9 cellular contexts compared by ENCODE assay signal in genomic region chr9:128550226-128550625, GRCh38. TPM values are rescaled to one million over a fixed set of nuclear protein-coding genes. Genes with fewer than 3 reads are reported as not detected.
DNase-seq lines count a peak whose midpoint lies in the region; ATAC-seq and TF ChIP-seq lines count a peak whose summit lies in the region.
"Had no signal": no experiment of that assay in that cellular context is flagged by ENCODE, and none has a peak within 500 bp of the region (broad histone marks: within the 10 kb centered on the region; RNA-seq: fewer than 3 reads in every experiment).

No MANE protein-coding gene starts in this region.

- CTCF ChIA-PET in CD4-positive, alpha-beta memory T cell (lab: Charles Lee; ENCODE audit: partially characterized antibody), result interaction anchor here (1.1 to 2.5 kb wide), 3 partner anchors 8 to 268 kb away, joined by 3 to 11 read pairs (median 3); partner anchors contain the start of gene ENDOG
- CTCF ChIA-PET in activated CD8-positive, alpha-beta T cell treated with anti-CD3 and anti-CD28 coated beads for 36 hours (lab: Charles Lee), result interaction anchor here (1.3 to 1.6 kb wide), 2 partner anchors 9 to 130 kb away, joined by 5 to 9 read pairs; partner anchors contain the start of gene CERCAM

- H3K79me2 ChIP-seq in fibroblast of lung (ENCODE audit: control insufficient read depth, insufficient read depth, low read length), result peaks cover 27% of the 10 kb centered on the region

- H4K20me1 ChIP-seq in fibroblast of lung (ENCODE audit: control insufficient read depth, extremely low read depth, insufficient read depth, low read length), result no peaks in the 10 kb centered on the region

- no peaks in the 10 kb centered on the region for H3K27me3 ChIP-seq in CD4-positive, alpha-beta memory T cell (ENCODE audit: insufficient read depth, low read length)
- H3K27me3 ChIP-seq in fibroblast of lung (ENCODE audit: control insufficient read depth, insufficient read depth, low read length), result no peaks in the 10 kb centered on the region

- no peaks in the 10 kb centered on the region for H3K36me3 ChIP-seq in CD4-positive, alpha-beta memory T cell (ENCODE audit: insufficient read depth, low read length)
- no peaks in the 10 kb centered on the region for H3K36me3 ChIP-seq in fibroblast of lung (ENCODE audit: control insufficient read depth, insufficient read depth, low read length)

- peak overlapping the region in 7 of 8 donors; percentile 53 to 95 (median 92) for H3K4me3 Mint-ChIP-seq in CD4-positive, alpha-beta memory T cell
- H3K4me3 Mint-ChIP-seq in activated CD8-positive, alpha-beta T cell treated with anti-CD3 and anti-CD28 coated beads for 36 hours, result peak overlapping the region; percentile 29

- peaks cover 0 to 2% (median 0%) of the 10 kb centered on the region in 8 donors for H3K9me3 Mint-ChIP-seq in CD4-positive, alpha-beta memory T cell
- H3K9me3 Mint-ChIP-seq in activated CD8-positive, alpha-beta T cell treated with anti-CD3 and anti-CD28 coated beads for 36 hours, result no peaks in the 10 kb centered on the region

- H3K9ac ChIP-seq in fibroblast of lung (ENCODE audit: insufficient read depth, low read length), result no peak overlapping the region

- no peak for DNase-seq in CD4-positive, alpha-beta memory T cell
- DNase-seq in activated CD8-positive, alpha-beta T cell treated with anti-CD3 and anti-CD28 coated beads for 36 hours, result peak; percentile 82
- DNase-seq in fibroblast of lung (ENCODE audit: low read depth in 2 of 2) (peak in 1 of 2 donors; percentile 24), RKO (ENCODE audit: low spot score) (no peak), RPMI8226 (no peak), AML-193 (lab: John Stamatoyannopoulos, UW) (no peak), left colon (no peak)
- peak; percentile 25 to 39 (median 37) for DNase-seq in stimulated activated CD4-positive, alpha-beta T cell treated with anti-CD3 and anti-CD28 coated beads, Interleukin-12 subunit alpha, Interleukin-12 subunit beta, amount 100 ng/mL, for 48 hours (ENCODE audit: low read depth in 2 of 3, low spot score in 1 of 3)
- DNase-seq: T1000 had no signal

- intact Hi-C loops in CD4-positive, alpha-beta memory T cell (cut with micrococcal nuclease), result loop anchor here (5.0 kb wide), 1 partner anchor 477 kb away; the partner anchor contains the start of gene SH3GLB2
- intact Hi-C loops in activated CD8-positive, alpha-beta T cell treated with anti-CD3 and anti-CD28 coated beads for 36 hours (cut with micrococcal nuclease), result loop anchor here (5.0 kb wide), 1 partner anchor 48 kb away; the partner anchor contains the start of gene GLE1
- intact Hi-C loops in left colon (cut with DNase I, micrococcal nuclease), result no loop called here

- peaks cover 46% of the 10 kb centered on the region for H3K4me1 ChIP-seq in CD4-positive, alpha-beta memory T cell (ENCODE audit: insufficient read depth, low read length)
- peaks cover 20% of the 10 kb centered on the region for H3K4me1 ChIP-seq in fibroblast of lung (ENCODE audit: control insufficient read depth, extremely low read depth, insufficient read depth, low read length)

- no peaks in the 10 kb centered on the region for H3K9me3 ChIP-seq in CD4-positive, alpha-beta memory T cell (ENCODE audit: control insufficient read depth in 1 of 2, low read length in 2 of 2)
- H3K9me3 ChIP-seq in fibroblast of lung (ENCODE audit: control insufficient read depth, insufficient read depth, low read depth, low read length), result no peaks in the 10 kb centered on the region

- H3K4me1 Mint-ChIP-seq in CD4-positive, alpha-beta memory T cell, result peaks cover 17 to 31% (median 21%) of the 10 kb centered on the region in 4 donors
- peaks cover 32% of the 10 kb centered on the region for H3K4me1 Mint-ChIP-seq in activated CD8-positive, alpha-beta T cell treated with anti-CD3 and anti-CD28 coated beads for 36 hours (ENCODE audit: low read depth)

- H2AFZ ChIP-seq in fibroblast of lung (ENCODE audit: low read length), result peak overlapping the region; percentile 63

- ATAC-seq in activated CD8-positive, alpha-beta T cell treated with anti-CD3 and anti-CD28 coated beads for 36 hours, result peak; percentile 35
- no peak for ATAC-seq in left colon

- H3K27ac ChIP-seq in CD4-positive, alpha-beta memory T cell (ENCODE audit: low read depth, low read length), result peak overlapping the region; percentile 91
- peak overlapping the region; percentile 88 for H3K27ac ChIP-seq in fibroblast of lung (ENCODE audit: insufficient read depth, low read length)

- no peak for TF ChIP-seq CTCF in activated CD8-positive, alpha-beta T cell treated with anti-CD3 and anti-CD28 coated beads for 36 hours (IDR thresholded peaks at IDR 0.05)
- no peak for TF ChIP-seq CTCF in fibroblast of lung (conservative IDR thresholded peaks at IDR 0.05 in 1 of 2, IDR thresholded peaks at IDR 0.05 in 1 of 2; ENCODE audit: low read depth in 1 of 2, low read length in 2 of 2)

- H3K4me3 ChIP-seq in CD4-positive, alpha-beta memory T cell (ENCODE audit: low read length in 2 of 2), result no peak overlapping the region
- H3K4me3 ChIP-seq in fibroblast of lung (replicated peaks in 1 of 4; ENCODE audit: control extremely low read depth in 1 of 4, insufficient read depth in 1 of 4, low read depth in 3 of 4, low read length in 4 of 4), result no peak overlapping the region

- POLR2A ChIA-PET in CD4-positive, alpha-beta memory T cell (lab: Charles Lee; ENCODE audit: partially characterized antibody), result interaction anchor here (0.6 to 5.2 kb wide), 10 partner anchors 10 to 318 kb away, joined by 3 to 59 read pairs (median 10); partner anchors contain the start of genes ENDOG, GLE1 and ZDHHC12
- POLR2A ChIA-PET in activated CD8-positive, alpha-beta T cell treated with anti-CD3 and anti-CD28 coated beads for 36 hours (lab: Charles Lee), result interaction anchor here (0.5 to 2.6 kb wide), 9 partner anchors 9 to 195 kb away, joined by 3 to 18 read pairs (median 3); partner anchors contain the start of genes GLE1 and URM1

- H3K4me2 ChIP-seq in fibroblast of lung (ENCODE audit: extremely low read depth, insufficient read depth, low read length), result peak overlapping the region; percentile 99

- no peaks in the 10 kb centered on the region for H3K27me3 Mint-ChIP-seq in CD4-positive, alpha-beta memory T cell
- no peaks in the 10 kb centered on the region for H3K27me3 Mint-ChIP-seq in activated CD8-positive, alpha-beta T cell treated with anti-CD3 and anti-CD28 coated beads for 36 hours

- H3K27ac Mint-ChIP-seq in CD4-positive, alpha-beta memory T cell, result peak overlapping the region; percentile 96 to 100 (median 99)
- H3K27ac Mint-ChIP-seq in activated CD8-positive, alpha-beta T cell treated with anti-CD3 and anti-CD28 coated beads for 36 hours, result peak overlapping the region; percentile 84

- peaks cover 0 to 7% of the 10 kb centered on the region in 2 donors for H3K36me3 Mint-ChIP-seq in CD4-positive, alpha-beta memory T cell
- H3K36me3 Mint-ChIP-seq in activated CD8-positive, alpha-beta T cell treated with anti-CD3 and anti-CD28 coated beads for 36 hours (ENCODE audit: low read depth), result no peaks in the 10 kb centered on the region

RNA-seq across cellular contexts. Expression of gene SPTAN1, which starts 2.2 kb away (rescaled TPM):
- total RNA-seq in CD4-positive, alpha-beta memory T cell, result 100 to 1,000 TPM; 593 to 595 TPM
- polyA plus RNA-seq in CD4-positive, alpha-beta memory T cell, result 100 to 1,000 TPM in 1 of 2 donors, 10 to 100 TPM in 1; 14.0 to 194 TPM
- total RNA-seq in activated CD8-positive, alpha-beta T cell treated with anti-CD3 and anti-CD28 coated beads for 36 hours, result 100 to 1,000 TPM; 178 to 183 TPM
- 229 and 518 TPM in 2 replicates for total RNA-seq in fibroblast of lung
- polyA plus RNA-seq in fibroblast of lung, result 189 and 207 TPM in 2 replicates
- polyA plus RNA-seq in fibroblast of lung (2012), result 290 and 299 TPM in 2 replicates
- 1,388 and 1,572 TPM in 2 replicates for polyA minus RNA-seq in fibroblast of lung (ENCODE audit: low replicate concordance)
- 100 to 1,000 TPM; 248 to 277 TPM for total RNA-seq in left colon

RNA-seq across cellular contexts. Expression of gene GLE1, which starts 45.7 kb away (rescaled TPM):
- total RNA-seq in CD4-positive, alpha-beta memory T cell, result 10 to 100 TPM; 31.1 to 32.2 TPM
- 10 to 100 TPM; 22.4 to 31.4 TPM for polyA plus RNA-seq in CD4-positive, alpha-beta memory T cell
- total RNA-seq in activated CD8-positive, alpha-beta T cell treated with anti-CD3 and anti-CD28 coated beads for 36 hours, result 10 to 100 TPM; 46.8 to 48.2 TPM
- total RNA-seq in fibroblast of lung, result 22.1 and 23.6 TPM in 2 replicates
- polyA plus RNA-seq in fibroblast of lung, result 14.7 and 26.7 TPM in 2 replicates
- polyA plus RNA-seq in fibroblast of lung (2012), result 11.6 and 21.1 TPM in 2 replicates
- 13.9 and 14.0 TPM in 2 replicates for polyA minus RNA-seq in fibroblast of lung (ENCODE audit: low replicate concordance)
- total RNA-seq in left colon, result 10 to 100 TPM; 26.6 to 34.5 TPM

Comparison
In these comparisons a context has a peak if more than half of its experiments do, and no peak if none do; other contexts are left out.
1. DNase-seq: peak in activated CD8-positive, alpha-beta T cell treated with anti-CD3 and anti-CD28 coated beads for 36 hours (single experiment) and stimulated activated CD4-positive, alpha-beta T cell treated with anti-CD3 and anti-CD28 coated beads, Interleukin-12 subunit alpha, Interleukin-12 subunit beta, amount 100 ng/mL, for 48 hours (3 of 3); none in CD4-positive, alpha-beta memory T cell (0 of 5), RKO (single experiment), RPMI8226 (single experiment), AML-193 (0 of 2) and left colon (0 of 2).
2. intact Hi-C loops: an anchor here in CD4-positive, alpha-beta memory T cell (5.0 kb wide) and activated CD8-positive, alpha-beta T cell treated with anti-CD3 and anti-CD28 coated beads for 36 hours (5.0 kb wide); none called in left colon.